8 cellular contexts compared by ENCODE assay signal in the genomic region with DNA sequence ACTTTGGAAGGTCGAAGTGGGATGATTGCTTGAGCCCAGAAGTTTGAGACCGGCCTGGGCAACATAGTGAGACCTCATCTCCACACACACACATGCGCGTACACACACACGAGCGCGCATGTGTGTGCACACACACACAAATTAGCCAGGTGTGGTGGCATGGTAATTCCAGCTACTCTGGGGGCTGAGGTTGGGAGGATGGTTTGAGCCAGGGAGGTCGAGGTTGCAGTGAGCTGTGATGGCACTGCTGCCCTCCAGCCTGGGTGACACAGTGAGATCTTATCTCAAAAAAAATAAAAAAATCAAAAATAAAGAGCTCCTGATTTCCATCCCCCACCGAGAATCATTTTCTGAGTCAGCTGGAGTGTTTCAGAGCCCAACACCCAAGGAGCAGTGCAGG.
DNase-seq lines count a peak whose midpoint lies in the region; ATAC-seq and TF ChIP-seq lines count a peak whose summit lies in the region.
"Not testable (repeated sequence)": the region's sequence is repeated elsewhere in the genome, so short reads cannot be mapped to it uniquely, and the experiment has no call there.

No MANE protein-coding gene starts in this region.

- H4K20me1 ChIP-seq in HCT116 (ENCODE audit: insufficient read depth); fibroblast of lung (ENCODE audit: control insufficient read depth, extremely low read depth, insufficient read depth, low read length): not testable (repeated sequence)

- not testable (repeated sequence) for TF ChIP-seq POLR2A in HCT116 (IDR thresholded peaks at IDR 0.05; ENCODE audit: borderline replicate concordance, extremely low read depth, insufficient read depth, insufficient read length)

- not testable (repeated sequence) for H3K36me3 ChIP-seq in HCT116 (ENCODE audit: control insufficient read depth in 1 of 2, insufficient read depth in 2 of 2, low read length in 2 of 2); fibroblast of lung (ENCODE audit: control insufficient read depth, insufficient read depth, low read length); mucosa of rectum (ENCODE audit: control insufficient read depth in 2 of 2, insufficient read depth in 2 of 2, low read length in 2 of 2)

- peak overlapping the region; percentile 64 for H3K27ac ChIP-seq in CD4-positive, alpha-beta T cell (ENCODE audit: low read depth, low read length)
- H3K27ac ChIP-seq in HCT116 (ENCODE audit: low read depth, low read length): not testable (repeated sequence)
- H3K27ac ChIP-seq in fibroblast of lung (ENCODE audit: insufficient read depth, low read length) (peak overlapping the region; percentile 47), mucosa of rectum (ENCODE audit: low read depth in 2 of 2, low read length in 2 of 2) (peak overlapping the region; percentile 37 to 65)

- peak overlapping the region; percentile 34 for H3K4me3 Mint-ChIP-seq in CD4-positive, alpha-beta T cell
- peak overlapping the region; percentile 21 to 75 (median 30) for H3K4me3 Mint-ChIP-seq in IgD-negative memory B cell
- H3K4me3 Mint-ChIP-seq in activated naive CD8-positive, alpha-beta T cell treated with anti-CD3 and anti-CD28 coated beads for 36 hours: peak overlapping the region; percentile 34
- peak overlapping the region in 1 of 2 donors; percentile 53 for H3K4me3 Mint-ChIP-seq in stimulated activated naive B cell treated with anti-CD40 and anti-IgM and Interleukin-4, amounts not matched to agents 10 μg/mL and 1 μg/mL and 100 μg/mL, for 72 hours

- not testable (repeated sequence) for H3K9me2 ChIP-seq in HCT116 (ENCODE audit: insufficient read depth)

- H3K9me3 Mint-ChIP-seq in CD4-positive, alpha-beta T cell; IgD-negative memory B cell; activated naive CD8-positive, alpha-beta T cell treated with anti-CD3 and anti-CD28 coated beads for 36 hours; stimulated activated naive B cell treated with anti-CD40 and anti-IgM and Interleukin-4, amounts not matched to agents 10 μg/mL and 1 μg/mL and 100 μg/mL, for 72 hours: not testable (repeated sequence)

- H3K27me3 ChIP-seq in CD4-positive, alpha-beta T cell (ENCODE audit: control insufficient read depth, insufficient read depth, low read length); HCT116 (ENCODE audit: insufficient read depth, low read length); fibroblast of lung (ENCODE audit: control insufficient read depth, insufficient read depth, low read length); mucosa of rectum (ENCODE audit: control insufficient read depth in 2 of 2, insufficient read depth in 2 of 2, low read length in 2 of 2): not testable (repeated sequence)

- H3K4me1 ChIP-seq in HCT116 (ENCODE audit: control insufficient read depth in 1 of 2, insufficient read depth in 2 of 2, low read length in 2 of 2): peaks cover 6 to 15% of the 10 kb centered on the region in 2 experiments
- H3K4me1 ChIP-seq in fibroblast of lung (ENCODE audit: control insufficient read depth, extremely low read depth, insufficient read depth, low read length); mucosa of rectum (ENCODE audit: control insufficient read depth in 2 of 2, insufficient read depth in 2 of 2, low read length in 2 of 2): not testable (repeated sequence)

- RAD21 ChIA-PET in HCT116 (lab: Charles Lee; ENCODE audit: low non-redundant PET in 1 of 2, low total read pairs in 2 of 2, uncharacterized antibody in 2 of 2, unreplicated experiment in 2 of 2): not testable (repeated sequence)

- not testable (repeated sequence) for H2AFZ ChIP-seq in HCT116 (ENCODE audit: low read depth, low read length, poor library complexity, severe bottlenecking); fibroblast of lung (ENCODE audit: low read length)

- H3K4me1 Mint-ChIP-seq in CD4-positive, alpha-beta T cell (ENCODE audit: low read depth): peaks cover 11% of the 10 kb centered on the region
- peaks cover 0 to 12% (median 1%) of the 10 kb centered on the region in 3 donors for H3K4me1 Mint-ChIP-seq in IgD-negative memory B cell
- H3K4me1 Mint-ChIP-seq in activated naive CD8-positive, alpha-beta T cell treated with anti-CD3 and anti-CD28 coated beads for 36 hours: peaks cover 18% of the 10 kb centered on the region
- peaks cover 15 to 25% of the 10 kb centered on the region in 2 donors for H3K4me1 Mint-ChIP-seq in stimulated activated naive B cell treated with anti-CD40 and anti-IgM and Interleukin-4, amounts not matched to agents 10 μg/mL and 1 μg/mL and 100 μg/mL, for 72 hours

- TF ChIP-seq RAD21 in HCT116 (IDR thresholded peaks at IDR 0.05; ENCODE audit: low read depth): not testable (repeated sequence)

- H3K79me2 ChIP-seq in HCT116 (ENCODE audit: insufficient read depth, low read length) (peaks cover 41% of the 10 kb centered on the region), fibroblast of lung (ENCODE audit: control insufficient read depth, insufficient read depth, low read length) (peaks cover 55% of the 10 kb centered on the region)

- not testable (repeated sequence) for H3K9me3 ChIP-seq in CD4-positive, alpha-beta T cell (ENCODE audit: control insufficient read depth, low read length); HCT116 (ENCODE audit: control insufficient read depth in 1 of 2, insufficient read depth in 1 of 2, low read depth in 1 of 2, low read length in 2 of 2); fibroblast of lung (ENCODE audit: control insufficient read depth, insufficient read depth, low read depth, low read length); mucosa of rectum (ENCODE audit: control insufficient read depth in 2 of 2, low read length in 2 of 2)

- TF ChIP-seq CTCF in CD4-positive, alpha-beta T cell (IDR thresholded peaks at IDR 0.05); HCT116 (IDR thresholded peaks at IDR 0.05 in 2 of 3, conservative IDR thresholded peaks at IDR 0.05 in 1 of 3; ENCODE audit: borderline replicate concordance in 1 of 3, insufficient read depth in 1 of 3, low read depth in 2 of 3, low read length in 2 of 3); fibroblast of lung (conservative IDR thresholded peaks at IDR 0.05 in 1 of 2, IDR thresholded peaks at IDR 0.05 in 1 of 2; ENCODE audit: low read depth in 1 of 2, low read length in 2 of 2): not testable (repeated sequence)

- intact Hi-C loops in CD4-positive, alpha-beta T cell (cut with DNase I, micrococcal nuclease); HCT116 (cut with micrococcal nuclease): not testable (repeated sequence)

- H3K36me3 Mint-ChIP-seq in CD4-positive, alpha-beta T cell (ENCODE audit: low read depth); IgD-negative memory B cell: not testable (repeated sequence)
- peaks cover 18% of the 10 kb centered on the region for H3K36me3 Mint-ChIP-seq in activated naive CD8-positive, alpha-beta T cell treated with anti-CD3 and anti-CD28 coated beads for 36 hours
- H3K36me3 Mint-ChIP-seq in stimulated activated naive B cell treated with anti-CD40 and anti-IgM and Interleukin-4, amounts not matched to agents 10 μg/mL and 1 μg/mL and 100 μg/mL, for 72 hours: peaks cover 12 to 18% of the 10 kb centered on the region in 2 donors

- peak overlapping the region; percentile 21; the same call in 1 of the 2 replicates for H3K4me2 ChIP-seq in HCT116 (ENCODE audit: low read length)
- peak overlapping the region; percentile 13 for H3K4me2 ChIP-seq in fibroblast of lung (ENCODE audit: extremely low read depth, insufficient read depth, low read length)

- H3K4me3 ChIP-seq in HCT116 (replicated peaks in 1 of 2; ENCODE audit: low read depth in 1 of 2, low read length in 2 of 2); mucosa of rectum (ENCODE audit: low read length in 2 of 2): not testable (repeated sequence)
- H3K4me3 ChIP-seq in fibroblast of lung (replicated peaks in 1 of 4; ENCODE audit: control extremely low read depth in 1 of 4, insufficient read depth in 1 of 4, low read depth in 3 of 4, low read length in 4 of 4): peak overlapping the region in 1 of 4 experiments; percentile 6

- not testable (repeated sequence) for H3K27me3 Mint-ChIP-seq in CD4-positive, alpha-beta T cell; IgD-negative memory B cell; activated naive CD8-positive, alpha-beta T cell treated with anti-CD3 and anti-CD28 coated beads for 36 hours; stimulated activated naive B cell treated with anti-CD40 and anti-IgM and Interleukin-4, amounts not matched to agents 10 μg/mL and 1 μg/mL and 100 μg/mL, for 72 hours

- BruUV-seq in HCT116 (replicated peaks; lab: Mats Ljungman, UMichigan): not testable (repeated sequence)

- ATAC-seq in CD4-positive, alpha-beta T cell (ENCODE audit: poor library complexity): peak; percentile 28
- peak; percentile 8; the same call in 1 of the 2 replicates for ATAC-seq in HCT116
- peak; percentile 25 to 29 for ATAC-seq in activated CD4-positive, CD25-positive, alpha-beta regulatory T cell treated with anti-CD3 and anti-CD28 coated beads, Interleukin-2, amount 50 U/mL, for 24 hours
- ATAC-seq in stimulated activated naive B cell treated with anti-CD40 and anti-IgM and Interleukin-4, amounts not matched to agents 10 μg/mL and 1 μg/mL and 100 μg/mL, for 72 hours (replicated peaks): peak; percentile 35 to 36

- POLR2A ChIA-PET in CD4-positive, alpha-beta T cell (lab: Charles Lee); HCT116 (lab: Charles Lee): not testable (repeated sequence)

- CTCF ChIA-PET in CD4-positive, alpha-beta T cell (lab: Charles Lee); HCT116 (lab: Charles Lee): not testable (repeated sequence)

- H3K9ac ChIP-seq in HCT116 (ENCODE audit: low read length); fibroblast of lung (ENCODE audit: insufficient read depth, low read length); mucosa of rectum (ENCODE audit: low read depth in 1 of 2, low read length in 2 of 2): not testable (repeated sequence)

- not testable (repeated sequence) for DNase-seq in CD4-positive, alpha-beta T cell; HCT116 (ENCODE audit: low read depth, low spot score); fibroblast of lung (ENCODE audit: low read depth in 2 of 2); stimulated activated naive B cell treated with anti-CD40 and anti-IgM and Interleukin-4, amounts not matched to agents 10 μg/mL and 1 μg/mL and 100 μg/mL, for 72 hours
- DNase-seq in activated naive CD8-positive, alpha-beta T cell treated with anti-CD3 and anti-CD28 coated beads for 36 hours: peak; percentile 15

- peak overlapping the region; percentile 74 for H3K27ac Mint-ChIP-seq in CD4-positive, alpha-beta T cell
- peak overlapping the region in 2 of 3 donors; percentile 71 to 88 for H3K27ac Mint-ChIP-seq in IgD-negative memory B cell
- peak overlapping the region; percentile 90 for H3K27ac Mint-ChIP-seq in activated naive CD8-positive, alpha-beta T cell treated with anti-CD3 and anti-CD28 coated beads for 36 hours
- H3K27ac Mint-ChIP-seq in stimulated activated naive B cell treated with anti-CD40 and anti-IgM and Interleukin-4, amounts not matched to agents 10 μg/mL and 1 μg/mL and 100 μg/mL, for 72 hours: peak overlapping the region; percentile 81
